26 cellular contexts compared by ENCODE assay signal in the genomic region with DNA sequence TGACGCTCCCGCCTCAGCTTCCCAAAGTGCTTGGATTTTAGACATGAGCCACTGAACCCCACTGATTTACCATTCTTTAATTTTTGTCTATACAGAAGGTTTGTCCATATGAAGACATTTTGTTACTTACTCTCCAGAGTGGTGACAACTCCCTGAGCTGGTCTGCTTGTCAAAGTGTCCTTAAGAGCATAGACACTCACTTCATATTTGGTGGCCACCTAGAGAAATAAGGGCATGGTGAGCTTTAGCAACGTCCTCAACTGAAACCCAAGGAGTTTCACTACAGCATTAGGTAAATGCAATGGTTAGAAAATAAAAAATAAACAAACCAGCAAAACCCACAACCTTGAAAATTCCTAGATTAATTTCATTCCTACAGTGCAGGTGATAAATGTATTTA.
"Had no signal": no experiment of that assay in that cellular context is flagged by ENCODE, and none has a peak within 500 bp of the region (broad histone marks: within the 10 kb centered on the region; RNA-seq: fewer than 3 reads in every experiment).

No MANE protein-coding gene starts in this region.

- H3K4me1 ChIP-seq: heart right ventricle, left ventricle myocardium inferior, parathyroid adenoma, prostate gland, sigmoid colon, tibial nerve, uterus had no signal

- FAIRE-seq: small intestine had no signal

- H2AFZ ChIP-seq: hepatocyte, parathyroid adenoma had no signal

- ATAC-seq: heart right ventricle; mucosa of descending colon; naive thymus-derived CD4-positive, alpha-beta T cell; natural killer cell treated with Interleukin-12 subunit alpha and Interleukin-12 subunit beta and Interleukin-15 and Interleukin-18, amount 100 ng/mL, for 72 hours; right cardiac atrium; stimulated activated effector memory CD8-positive, alpha-beta T cell treated with anti-CD3 and anti-CD28 coated beads, Interleukin-12 subunit alpha, Interleukin-12 subunit beta, amount 100 ng/mL, for 72 hours; stimulated activated naive CD8-positive, alpha-beta T cell treated with anti-CD3 and anti-CD28 coated beads, Interleukin-15, amount 100 ng/mL, for 72 hours had no signal

- H3K79me2 ChIP-seq: hepatocyte, parathyroid adenoma had no signal

- H3K4me1 Mint-ChIP-seq: naive thymus-derived CD4-positive, alpha-beta T cell; neural crest cell; stimulated activated effector memory CD8-positive, alpha-beta T cell treated with anti-CD3 and anti-CD28 coated beads, Interleukin-12 subunit alpha, Interleukin-12 subunit beta, amount 100 ng/mL, for 72 hours; stimulated activated naive CD8-positive, alpha-beta T cell treated with anti-CD3 and anti-CD28 coated beads, Interleukin-15, amount 100 ng/mL, for 72 hours had no signal

- H3K4me3 ChIP-seq: heart right ventricle, hepatocyte, left ventricle myocardium inferior, lung, mucosa of descending colon, prostate gland, sigmoid colon, tibial nerve, uterus had no signal

- H3K27me3 ChIP-seq: heart right ventricle, hepatocyte, sigmoid colon, tibial nerve, uterus had no signal

- DNase-seq: heart right ventricle; islet precursor cell; left ventricle myocardium inferior; midbrain; mucosa of descending colon; naive thymus-derived CD4-positive, alpha-beta T cell; nucleus accumbens; retina; right cardiac atrium; sigmoid colon; small intestine; stimulated activated CD4-positive, alpha-beta T cell treated with anti-CD3 and anti-CD28 coated beads, Interleukin-15, amount 100 ng/mL, for 24 hours; stimulated activated CD4-positive, alpha-beta T cell treated with anti-CD3 and anti-CD28 coated beads, Interleukin-4, amount 100 ng/mL, for 24 hours; stimulated activated naive CD4-positive, alpha-beta T cell treated with Interleukin-2 at 50 U/mL for 16 hours; stimulated activated naive CD8-positive, alpha-beta T cell treated with anti-CD3 and anti-CD28 coated beads, Interleukin-15, amount 100 ng/mL, for 72 hours; substantia nigra; uterus had no signal

- H3K4me3 Mint-ChIP-seq: naive thymus-derived CD4-positive, alpha-beta T cell; natural killer cell treated with Interleukin-12 subunit alpha and Interleukin-12 subunit beta and Interleukin-15 and Interleukin-18, amount 100 ng/mL, for 72 hours; neural crest cell; stimulated activated effector memory CD8-positive, alpha-beta T cell treated with anti-CD3 and anti-CD28 coated beads, Interleukin-12 subunit alpha, Interleukin-12 subunit beta, amount 100 ng/mL, for 72 hours; stimulated activated naive CD8-positive, alpha-beta T cell treated with anti-CD3 and anti-CD28 coated beads, Interleukin-15, amount 100 ng/mL, for 72 hours; type B pancreatic cell had no signal

- H3K36me3 ChIP-seq: prostate gland, uterus had no signal

- H3K27ac Mint-ChIP-seq: naive thymus-derived CD4-positive, alpha-beta T cell; natural killer cell treated with Interleukin-12 subunit alpha and Interleukin-12 subunit beta and Interleukin-15 and Interleukin-18, amount 100 ng/mL, for 72 hours; stimulated activated effector memory CD8-positive, alpha-beta T cell treated with anti-CD3 and anti-CD28 coated beads, Interleukin-12 subunit alpha, Interleukin-12 subunit beta, amount 100 ng/mL, for 72 hours; stimulated activated naive CD8-positive, alpha-beta T cell treated with anti-CD3 and anti-CD28 coated beads, Interleukin-15, amount 100 ng/mL, for 72 hours; type B pancreatic cell had no signal

- H3K27ac ChIP-seq: heart right ventricle, hepatocyte, left ventricle myocardium inferior, parathyroid adenoma, prostate gland, tibial nerve, uterus had no signal

- H3K9me3 Mint-ChIP-seq: natural killer cell treated with Interleukin-12 subunit alpha and Interleukin-12 subunit beta and Interleukin-15 and Interleukin-18, amount 100 ng/mL, for 72 hours; neural crest cell; stimulated activated effector memory CD8-positive, alpha-beta T cell treated with anti-CD3 and anti-CD28 coated beads, Interleukin-12 subunit alpha, Interleukin-12 subunit beta, amount 100 ng/mL, for 72 hours; type B pancreatic cell had no signal

- H3K4me2 ChIP-seq: hepatocyte had no signal

- H3K27me3 Mint-ChIP-seq: naive thymus-derived CD4-positive, alpha-beta T cell; natural killer cell treated with Interleukin-12 subunit alpha and Interleukin-12 subunit beta and Interleukin-15 and Interleukin-18, amount 100 ng/mL, for 72 hours; stimulated activated naive CD8-positive, alpha-beta T cell treated with anti-CD3 and anti-CD28 coated beads, Interleukin-15, amount 100 ng/mL, for 72 hours; type B pancreatic cell had no signal

- H3K9me3 ChIP-seq: heart right ventricle, left ventricle myocardium inferior, mucosa of descending colon, prostate gland, sigmoid colon, tibial nerve, uterus had no signal

- H3K36me3 Mint-ChIP-seq: natural killer cell treated with Interleukin-12 subunit alpha and Interleukin-12 subunit beta and Interleukin-15 and Interleukin-18, amount 100 ng/mL, for 72 hours; stimulated activated effector memory CD8-positive, alpha-beta T cell treated with anti-CD3 and anti-CD28 coated beads, Interleukin-12 subunit alpha, Interleukin-12 subunit beta, amount 100 ng/mL, for 72 hours had no signal

- H3K9ac ChIP-seq: parathyroid adenoma had no signal
